8 cellular contexts compared by ENCODE assay signal in genomic region chrX:100768679-100769338, GRCh38. TPM values are rescaled to one million over a fixed set of nuclear protein-coding genes. Genes with fewer than 3 reads are reported as not detected.
A peak's percentile ranks its signal among the peaks of the same experiment; 100 is the strongest.
DNase-seq lines count a peak whose midpoint lies in the region; TF ChIP-seq lines count a peak whose summit lies in the region.

No MANE protein-coding gene starts in this region.

- TF ChIP-seq CTCF in foreskin fibroblast (IDR thresholded peaks at IDR 0.05; ENCODE audit: low read depth, low read length) (peak; percentile 95), ovary (IDR thresholded peaks at IDR 0.05) (peak; percentile 86 to 99 (median 98)), transverse colon (IDR thresholded peaks at IDR 0.05) (peak; percentile 93 to 100 (median 99))

- H3K9me3 ChIP-seq in Karpas-422 (ENCODE audit: low read length) (no peaks in the 10 kb centered on the region), ovary (no peaks in the 10 kb centered on the region), transverse colon (no peaks in the 10 kb centered on the region)

- H3K79me2 ChIP-seq in Karpas-422 (ENCODE audit: low read length), result no peaks in the 10 kb centered on the region

- no peak overlapping the region for H2AFZ ChIP-seq in Karpas-422 (ENCODE audit: low read length)

- H3K4me3 ChIP-seq in Karpas-422 (ENCODE audit: low read length), result no peak overlapping the region
- no peak overlapping the region for H3K4me3 ChIP-seq in foreskin fibroblast (ENCODE audit: low read depth in 1 of 2, low read length in 2 of 2)
- H3K4me3 ChIP-seq in ovary, result no peak overlapping the region
- no peak overlapping the region for H3K4me3 ChIP-seq in transverse colon

- H3K9ac ChIP-seq in Karpas-422 (ENCODE audit: low read length), result no peak overlapping the region

- intact Hi-C loops in ovary (cut with DNase I), result loop anchor here in 3 of 4 donors (2.0 to 5.0 kb wide), 2 partner anchors 82 kb away; no protein-coding TSS in a partner anchor
- intact Hi-C loops in transverse colon (cut with DNase I; ENCODE audit: low total_unique reads), result loop anchor here (2.0 kb wide), 1 partner anchor 82 kb away; no protein-coding TSS in a partner anchor

- in situ Hi-C loops in transverse colon (cut with MboI; ENCODE audit: low pct_ligation_motif_present in 1 of 4, low pct_unique_long_range_greater_than_20kb in 1 of 4, low sequenced_read_pairs in 3 of 4), result loop anchor here (5.0 to 25.0 kb wide), 4 partner anchors 82 to 257 kb away; no protein-coding TSS in a partner anchor

- TF ChIP-seq POLR2A in ovary (IDR thresholded peaks at IDR 0.05) (no peak), transverse colon (IDR thresholded peaks at IDR 0.05) (no peak)

- DNase-seq in NK-92 treated with Interleukin-12 subunit alpha and Interleukin-12 subunit beta, amount 100 ng/mL, for 24 hours (lab: John Stamatoyannopoulos, UW), result peak; percentile 46
- DNase-seq in NK-92 (lab: John Stamatoyannopoulos, UW; ENCODE audit: unreplicated experiment) (no peak), Karpas-422 (peak; percentile 95), RPMI7951 (ENCODE audit: low read depth) (peak; percentile 47), foreskin fibroblast (peak; percentile 20 to 67), ovary (peak; percentile 74 to 92 (median 88)), transverse colon (peak; percentile 94)
- DNase-seq in activated T-helper 1 cell treated with anti-CD3 and anti-CD28 coated beads, Interleukin-2, amount 50 U/mL, for 16 hours (ENCODE audit: low read depth in 1 of 2, low spot score in 1 of 2), result peak; percentile 70 to 75

- H3K27ac ChIP-seq in Karpas-422 (ENCODE audit: low read length) (no peak overlapping the region), ovary (no peak overlapping the region), transverse colon (no peak overlapping the region)

- H3K36me3 ChIP-seq in Karpas-422 (ENCODE audit: insufficient read depth, low read length), result no peaks in the 10 kb centered on the region
- no peaks in the 10 kb centered on the region for H3K36me3 ChIP-seq in ovary
- no peaks in the 10 kb centered on the region for H3K36me3 ChIP-seq in transverse colon

- no peaks in the 10 kb centered on the region for H4K20me1 ChIP-seq in Karpas-422 (ENCODE audit: insufficient read depth, low read depth, low read length)

- H3K27me3 ChIP-seq in Karpas-422 (ENCODE audit: low read length), result no peaks in the 10 kb centered on the region
- H3K27me3 ChIP-seq in ovary, result no peaks in the 10 kb centered on the region
- H3K27me3 ChIP-seq in transverse colon, result no peaks in the 10 kb centered on the region

- no peak overlapping the region for H3K4me2 ChIP-seq in Karpas-422 (ENCODE audit: low read depth, low read length, poor library complexity, severe bottlenecking)

- no peaks in the 10 kb centered on the region for H3K9me2 ChIP-seq in Karpas-422 (replicated peaks; ENCODE audit: insufficient read depth, low read length)

- TF ChIP-seq EP300 in ovary (IDR thresholded peaks at IDR 0.05) (no peak), transverse colon (IDR thresholded peaks at IDR 0.05; ENCODE audit: low read depth) (no peak)

- H3K4me1 ChIP-seq in Karpas-422 (ENCODE audit: low read length) (no peaks in the 10 kb centered on the region), ovary (ENCODE audit: insufficient read depth) (no peaks in the 10 kb centered on the region), transverse colon (no peaks in the 10 kb centered on the region)

- WGBS in ovary, 3 donors, result 22 to 25% (median 24%) methylated on average over 7 of the region's 7 CpGs
- WGBS in transverse colon (ENCODE audit: low coverage in 1 of 2), 2 donors, result 21 to 31% methylated on average over 3 to 7 of the region's 7 CpGs

RNA-seq across cellular contexts. Expression of gene SYTL4, which starts 36.9 kb away (rescaled TPM):
- 0.30 and 1.2 TPM in 2 replicates for total RNA-seq in Karpas-422 (2014; rRNA removed; shearing (Covaris generic); ENCODE audit: low replicate concordance)
- 0.88 and 1.3 TPM in 2 replicates for total RNA-seq in RPMI7951 (2014; rRNA removed; shearing (Covaris generic))
- total RNA-seq in ovary (100 to 1,000 TPM in 4 of 7 donors, 10 to 100 TPM in 3; 42.0 to 132 (median 112) TPM), transverse colon (10 to 100 TPM; 39.0 to 49.7 (median 43.1) TPM)
- 10 to 100 TPM; 61.1 to 68.0 TPM for polyA plus RNA-seq in ovary

RNA-seq across cellular contexts. Expression of gene CSTF2, which starts 51.4 kb away (rescaled TPM):
- total RNA-seq in Karpas-422 (2014; rRNA removed; shearing (Covaris generic); ENCODE audit: low replicate concordance), result 19.5 and 24.9 TPM in 2 replicates
- 25.9 and 30.3 TPM in 2 replicates for total RNA-seq in RPMI7951 (2014; rRNA removed; shearing (Covaris generic))
- total RNA-seq in ovary, result 10 to 100 TPM in 3 of 7 donors, 1 to 10 TPM in 4; 6.3 to 12.8 (median 9.6) TPM
- 10 to 100 TPM in 1 of 2 donors, 1 to 10 TPM in 1; 4.4 to 12.5 TPM for polyA plus RNA-seq in ovary
- 10 to 100 TPM; 15.3 to 26.5 (median 18.0) TPM for total RNA-seq in transverse colon

Comparison
In these comparisons a context has a peak if more than half of its experiments do, and no peak if none do; other contexts are left out.
1. RNA of gene SYTL4, which starts 36.9 kb away (total RNA-seq): 42.0 to 132 TPM in ovary and 39.0 to 49.7 TPM in transverse colon; 0.88 to 1.3 TPM in RPMI7951 and 0.30 to 1.2 TPM in Karpas-422; every median in the first group is over 10 times any median in the second.
2. Peak in every context shown above with its lines, with median percentiles within 50 percentile points of each other: CTCF ChIP-seq.